2 cellular contexts compared by ENCODE assay signal in genomic region chr19:11224429-11224828, GRCh38.
TF ChIP-seq lines count a peak whose summit lies in the region.

No MANE protein-coding gene starts in this region.

TF ChIP-seq in HEK293, 187 proteins besides CTCF, POLR2A, EP300 and RAD21:
- TF ChIP-seq ZNF623 (tag by site-specific recombination; IDR thresholded peaks at IDR 0.05), result peak; percentile 93
- TF ChIP-seq ZNF169 (tag by site-specific recombination; IDR thresholded peaks at IDR 0.05), result no peak

TF ChIP-seq in K562, 482 proteins besides CTCF, POLR2A, EP300 and RAD21:
- TF ChIP-seq SMARCA4 (IDR thresholded peaks at IDR 0.05) (no peak), ARNT (IDR thresholded peaks at IDR 0.05) (no peak), RBM25 (IDR thresholded peaks at IDR 0.05; ENCODE audit: low read depth, low read length, severe bottlenecking) (peak; percentile 41), ZNF124 (CRISPR knock-in tag; IDR thresholded peaks at IDR 0.05) (no peak), ETS1 (conservative IDR thresholded peaks at IDR 0.05; ENCODE audit: control insufficient read depth, low read depth, low read length) (no peak), SRF (CRISPR knock-in tag; IDR thresholded peaks at IDR 0.05) (no peak)
